14 cellular contexts compared by ENCODE assay signal in the genomic region with DNA sequence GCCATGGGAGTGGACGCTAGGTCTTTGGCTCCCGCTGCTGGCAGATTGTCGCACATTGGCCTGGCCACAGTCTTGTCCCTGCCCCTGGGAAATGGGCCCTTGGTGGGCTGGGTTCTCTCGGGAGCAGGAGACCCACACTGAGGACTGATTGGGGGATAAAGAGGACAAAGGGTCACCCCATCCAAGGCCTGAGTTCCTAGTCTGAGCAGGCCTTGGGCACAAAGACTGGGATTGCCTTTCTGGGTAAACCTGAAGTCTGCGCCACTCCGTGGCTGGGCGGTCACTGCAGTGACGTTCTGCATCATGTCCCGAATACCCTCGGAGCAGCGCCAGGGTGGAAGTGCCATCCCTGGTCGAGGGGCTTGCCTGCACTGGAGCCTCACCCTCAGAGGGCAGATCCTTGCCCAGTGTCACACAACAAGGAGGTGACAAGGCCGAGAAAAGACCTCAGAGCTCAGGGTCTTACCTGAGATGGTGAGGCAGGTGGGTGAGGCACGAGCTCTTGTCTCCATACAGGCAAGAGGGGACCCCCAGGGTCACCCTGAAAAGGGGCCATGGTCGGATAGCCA. TPM values are rescaled to one million over a fixed set of nuclear protein-coding genes. Genes with fewer than 3 reads are reported as not detected.
A peak's percentile ranks its signal among the peaks of the same experiment; 100 is the strongest.
DNase-seq lines count a peak whose midpoint lies in the region; ATAC-seq and TF ChIP-seq lines count a peak whose summit lies in the region.
"Had no signal": no experiment of that assay in that cellular context is flagged by ENCODE, and none has a peak within 500 bp of the region (broad histone marks: within the 10 kb centered on the region; RNA-seq: fewer than 3 reads in every experiment).

No MANE protein-coding gene starts in this region.

- no peak overlapping the region for H3K4me3 ChIP-seq in thoracic aorta
- H3K4me3 ChIP-seq in A673 (ENCODE audit: low read depth, low read length, poor library complexity, severe bottlenecking), result no peak overlapping the region

- BruUV-seq in A673 (replicated peaks; lab: Mats Ljungman, UMichigan), result no TSS peak

- H3K36me3 ChIP-seq in thoracic aorta, result peaks cover 50% of the 10 kb centered on the region
- peaks cover 3% of the 10 kb centered on the region for H3K36me3 ChIP-seq in A673 (ENCODE audit: insufficient read depth, low read length, poor library complexity, severe bottlenecking)

- POLR2A ChIA-PET in activated CD4-positive, alpha-beta memory T cell treated with anti-CD3 and anti-CD28 coated beads, Interleukin-2, amount 10 ng/mL, durations not matched to agents 7 days and 5 days (lab: Charles Lee), result interaction anchor here (1.0 kb wide), 1 partner anchor 28 kb away, joined by 3 read pairs; no protein-coding TSS in a partner anchor
- POLR2A ChIA-PET in A673 (lab: Charles Lee; ENCODE audit: low non-redundant PET), result no interaction called here

- peaks cover 2% of the 10 kb centered on the region for H3K27me3 Mint-ChIP-seq in activated CD8-positive, alpha-beta memory T cell treated with anti-CD3 and anti-CD28 coated beads, Interleukin-2, amount 10 ng/mL, durations not matched to agents 7 days and 5 days
- peaks cover 2% of the 10 kb centered on the region for H3K27me3 Mint-ChIP-seq in activated CD4-positive, alpha-beta memory T cell treated with anti-CD3 and anti-CD28 coated beads, Interleukin-2, amount 10 ng/mL, durations not matched to agents 7 days and 5 days

- TF ChIP-seq CTCF in thoracic aorta (IDR thresholded peaks at IDR 0.05), result no peak
- TF ChIP-seq CTCF in A673 (conservative IDR thresholded peaks at IDR 0.05; ENCODE audit: low read depth, low read length), result no peak

- H3K27me3 ChIP-seq in thoracic aorta (replicated peaks; ENCODE audit: insufficient read depth) (no peaks in the 10 kb centered on the region), A673 (replicated peaks; ENCODE audit: insufficient read depth, low read depth, low read length, poor library complexity) (no peaks in the 10 kb centered on the region)

- no peak overlapping the region for H3K4me3 Mint-ChIP-seq in activated CD8-positive, alpha-beta memory T cell treated with anti-CD3 and anti-CD28 coated beads, Interleukin-2, amount 10 ng/mL, durations not matched to agents 7 days and 5 days
- no peak overlapping the region for H3K4me3 Mint-ChIP-seq in activated CD4-positive, alpha-beta memory T cell treated with anti-CD3 and anti-CD28 coated beads, Interleukin-2, amount 10 ng/mL, durations not matched to agents 7 days and 5 days

- H3K9me3 Mint-ChIP-seq in activated CD8-positive, alpha-beta memory T cell treated with anti-CD3 and anti-CD28 coated beads, Interleukin-2, amount 10 ng/mL, durations not matched to agents 7 days and 5 days (ENCODE audit: low read depth), result peaks cover 3% of the 10 kb centered on the region
- H3K9me3 Mint-ChIP-seq in activated CD4-positive, alpha-beta memory T cell treated with anti-CD3 and anti-CD28 coated beads, Interleukin-2, amount 10 ng/mL, durations not matched to agents 7 days and 5 days, result no peaks in the 10 kb centered on the region
- H3K9me3 Mint-ChIP-seq: activated T-helper 2 cell treated with anti-CD3 and anti-CD28 coated beads, Interferon-gamma antibody, Interleukin-2, Interleukin-4, amounts not matched to agents 10 μg/mL and 5 μg/mL and 100 μg/mL, durations not matched to agents 14 hours and 24 hours and 36 hours had no signal

- H3K9me3 ChIP-seq in thoracic aorta (no peaks in the 10 kb centered on the region), A673 (ENCODE audit: low read depth, low read length, poor library complexity, severe bottlenecking) (no peaks in the 10 kb centered on the region)

- peak; percentile 39 for DNase-seq in activated CD8-positive, alpha-beta memory T cell treated with anti-CD3 and anti-CD28 coated beads, Interleukin-2, amount 10 ng/mL, durations not matched to agents 7 days and 5 days
- no peak for DNase-seq in activated CD8-positive, alpha-beta memory T cell treated with anti-CD3 and anti-CD28 coated beads for 24 hours
- DNase-seq in activated CD4-positive, alpha-beta memory T cell treated with anti-CD3 and anti-CD28 coated beads, Interleukin-2, amount 10 ng/mL, durations not matched to agents 7 days and 5 days, result peak; percentile 14
- DNase-seq in iPS-NIHi7 (ENCODE audit: extremely low spot score) (peak; percentile 9), thoracic aorta (ENCODE audit: low spot score) (peak; percentile 1), A673 (ENCODE audit: low spot score) (no peak), middle frontal gyrus (ENCODE audit: extremely low spot score, low spot score) (no peak)
- DNase-seq: NCI-H2081 treated with DMSO at 0.1 percent for 48 hours, small intestine had no signal

- H3K27ac Mint-ChIP-seq in activated CD8-positive, alpha-beta memory T cell treated with anti-CD3 and anti-CD28 coated beads, Interleukin-2, amount 10 ng/mL, durations not matched to agents 7 days and 5 days, result no peak overlapping the region
- H3K27ac Mint-ChIP-seq in activated CD4-positive, alpha-beta memory T cell treated with anti-CD3 and anti-CD28 coated beads, Interleukin-2, amount 10 ng/mL, durations not matched to agents 7 days and 5 days, result no peak overlapping the region
- H3K27ac Mint-ChIP-seq: activated T-helper 2 cell treated with anti-CD3 and anti-CD28 coated beads, Interferon-gamma antibody, Interleukin-2, Interleukin-4, amounts not matched to agents 10 μg/mL and 5 μg/mL and 100 μg/mL, durations not matched to agents 14 hours and 24 hours and 36 hours had no signal

- H3K36me3 Mint-ChIP-seq in activated CD8-positive, alpha-beta memory T cell treated with anti-CD3 and anti-CD28 coated beads, Interleukin-2, amount 10 ng/mL, durations not matched to agents 7 days and 5 days, result no peaks in the 10 kb centered on the region
- no peaks in the 10 kb centered on the region for H3K36me3 Mint-ChIP-seq in activated CD4-positive, alpha-beta memory T cell treated with anti-CD3 and anti-CD28 coated beads, Interleukin-2, amount 10 ng/mL, durations not matched to agents 7 days and 5 days (ENCODE audit: low read depth)

- peaks cover 13% of the 10 kb centered on the region for H3K4me1 Mint-ChIP-seq in activated CD8-positive, alpha-beta memory T cell treated with anti-CD3 and anti-CD28 coated beads, Interleukin-2, amount 10 ng/mL, durations not matched to agents 7 days and 5 days
- H3K4me1 Mint-ChIP-seq in activated CD4-positive, alpha-beta memory T cell treated with anti-CD3 and anti-CD28 coated beads, Interleukin-2, amount 10 ng/mL, durations not matched to agents 7 days and 5 days, result peaks cover 11% of the 10 kb centered on the region

- H3K27ac ChIP-seq in thoracic aorta (peak overlapping the region in 1 of 2 donors; percentile 18), A673 (ENCODE audit: low read depth, low read length, poor library complexity, severe bottlenecking) (no peak overlapping the region)

- CTCF ChIA-PET in activated CD8-positive, alpha-beta memory T cell treated with anti-CD3 and anti-CD28 coated beads, Interleukin-2, amount 10 ng/mL, durations not matched to agents 7 days and 5 days (lab: Charles Lee), result interaction anchor here (0.6 to 8.2 kb wide), 5 partner anchors 25 to 524 kb away, joined by 3 to 120 read pairs (median 5); partner anchors contain the start of gene ZBP1
- CTCF ChIA-PET in activated CD4-positive, alpha-beta memory T cell treated with anti-CD3 and anti-CD28 coated beads, Interleukin-2, amount 10 ng/mL, durations not matched to agents 7 days and 5 days (lab: Charles Lee), result interaction anchor here (1.4 kb wide), 1 partner anchor 523 kb away, joined by 3 read pairs; no protein-coding TSS in a partner anchor
- CTCF ChIA-PET in A673 (lab: Charles Lee), result no interaction called here

- intact Hi-C loops in A673 (cut with micrococcal nuclease; ENCODE audit: unreplicated experiment), result no loop called here

- H3K4me1 ChIP-seq in thoracic aorta (ENCODE audit: control insufficient read depth in 1 of 2, low read depth in 2 of 2) (peaks cover 6 to 60% of the 10 kb centered on the region in 2 donors), A673 (ENCODE audit: insufficient read depth, low read length, poor library complexity, severe bottlenecking) (peaks cover 6% of the 10 kb centered on the region)

- no peak for ATAC-seq in activated CD8-positive, alpha-beta memory T cell treated with anti-CD3 and anti-CD28 coated beads, Interleukin-2, amount 10 ng/mL, durations not matched to agents 7 days and 5 days
- ATAC-seq in thoracic aorta (ENCODE audit: insufficient number of reproducible peaks, low FRiP score, low read depth), result no peak
- ATAC-seq in GM19395 (IDR thresholded peaks at IDR 0.05; ENCODE audit: unreplicated experiment), result no peak
- ATAC-seq: left colon had no signal

RNA-seq across cellular contexts. Expression of gene ZBP1, which starts 36.1 kb away (rescaled TPM):
- 10 to 100 TPM; 22.9 to 56.8 TPM for total RNA-seq in activated CD8-positive, alpha-beta memory T cell treated with anti-CD3 and anti-CD28 coated beads, Interleukin-2, amount 10 ng/mL, durations not matched to agents 7 days and 5 days
- 10 to 100 TPM; 51.9 to 57.7 TPM for total RNA-seq in activated CD4-positive, alpha-beta memory T cell treated with anti-CD3 and anti-CD28 coated beads, Interleukin-2, amount 10 ng/mL, durations not matched to agents 7 days and 5 days
- 1 to 10 TPM; 4.1 to 6.1 TPM for total RNA-seq in thoracic aorta
- total RNA-seq in A673 (2021), result not detected in 2 replicates
- total RNA-seq: glomerular endothelial cell, temporal lobe had no signal

RNA-seq across cellular contexts. Expression of gene PMEPA1, which starts 53.5 kb away (rescaled TPM):
- 1 to 10 TPM in 1 of 2 experiments, under 1 TPM in 1; 0.20 to 1.2 TPM for total RNA-seq in activated CD8-positive, alpha-beta memory T cell treated with anti-CD3 and anti-CD28 coated beads, Interleukin-2, amount 10 ng/mL, durations not matched to agents 7 days and 5 days
- 1 to 10 TPM in 1 of 2 experiments, under 1 TPM in 1; 0.76 to 1.3 TPM for total RNA-seq in activated CD4-positive, alpha-beta memory T cell treated with anti-CD3 and anti-CD28 coated beads, Interleukin-2, amount 10 ng/mL, durations not matched to agents 7 days and 5 days
- total RNA-seq in thoracic aorta (100 to 1,000 TPM in 1 of 2 donors, 10 to 100 TPM in 1; 68.4 to 104 TPM), A673 (2021) (9.7 and 10.4 TPM in 2 replicates)

Comparison
In these comparisons a context has a peak if more than half of its experiments do, and no peak if none do; other contexts are left out.
1. DNase-seq: peak in activated CD8-positive, alpha-beta memory T cell treated with anti-CD3 and anti-CD28 coated beads, Interleukin-2, amount 10 ng/mL, durations not matched to agents 7 days and 5 days (single experiment), activated CD4-positive, alpha-beta memory T cell treated with anti-CD3 and anti-CD28 coated beads, Interleukin-2, amount 10 ng/mL, durations not matched to agents 7 days and 5 days (single experiment), iPS-NIHi7 (single experiment) and thoracic aorta (single experiment); none in activated CD8-positive, alpha-beta memory T cell treated with anti-CD3 and anti-CD28 coated beads for 24 hours (single experiment), A673 (single experiment) and middle frontal gyrus (single experiment).